18 cellular contexts compared by ENCODE assay signal in the genomic region with DNA sequence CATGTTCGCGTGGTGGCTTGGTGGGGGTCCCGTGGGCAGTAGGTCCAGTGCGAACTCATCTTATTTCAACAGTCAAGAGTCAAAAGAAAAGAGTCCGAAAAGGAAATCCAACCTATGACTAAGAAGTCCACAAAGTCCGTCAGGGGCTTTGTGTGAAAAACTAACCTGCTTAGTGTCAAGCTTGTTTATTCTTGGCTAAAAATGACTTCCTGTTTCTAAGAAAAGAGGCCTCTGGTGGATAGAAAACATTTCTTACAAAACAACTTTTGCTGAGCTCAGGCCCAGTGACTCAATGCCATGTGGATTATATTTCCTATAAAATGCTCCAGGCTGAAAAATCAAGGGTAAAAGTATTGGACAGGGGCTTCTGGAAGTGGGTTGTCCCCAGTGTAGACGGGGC.
DNase-seq lines count a peak whose midpoint lies in the region; ATAC-seq, FAIRE-seq and TF ChIP-seq lines count a peak whose summit lies in the region.
"Had no signal": no experiment of that assay in that cellular context is flagged by ENCODE, and none has a peak within 500 bp of the region (broad histone marks: within the 10 kb centered on the region; RNA-seq: fewer than 3 reads in every experiment).

No MANE protein-coding gene starts in this region.

- H3K79me2 ChIP-seq in K562 (ENCODE audit: control insufficient read depth, insufficient read depth, low read length), result no peaks in the 10 kb centered on the region

- H3K27me3 ChIP-seq in K562 (ENCODE audit: control insufficient read depth in 2 of 2, insufficient read depth in 2 of 2, low read length in 2 of 2) (no peaks in the 10 kb centered on the region; a peak in 1 of 5 replicates), muscle layer of duodenum (ENCODE audit: low read depth, low read length) (no peaks in the 10 kb centered on the region)

- DNase-seq in AG08395 (ENCODE audit: low spot score), result peak; percentile 21
- DNase-seq in HT1080 (ENCODE audit: low read depth), result peak; percentile 10
- no peak for DNase-seq in K562 (ENCODE audit: extremely low read depth in 1 of 4, low spot score in 3 of 4)
- DNase-seq in NCI-H446 treated with DMSO at 0.1 percent for 48 hours (lab: John Stamatoyannopoulos, UW), result no peak
- no peak for DNase-seq in stimulated activated naive B cell treated with anti-CD40 and anti-IgM and Interleukin-4, amounts not matched to agents 10 μg/mL and 1 μg/mL and 100 μg/mL, for 72 hours
- no peak for DNase-seq in NCI-H2171 treated with DMSO at 0.1 percent for 48 hours (lab: John Stamatoyannopoulos, UW)
- DNase-seq: activated CD4-positive, CD25-positive, alpha-beta regulatory T cell treated with anti-CD3 and anti-CD28 coated beads, Interleukin-2, amount 50 U/mL, for 72 hours; activated T-cell treated with anti-CD3 and anti-CD28 coated beads, Interleukin-2, amount 50 U/mL, for 72 hours; C1 segment of cervical spinal cord; foreskin fibroblast; islet precursor cell; mucosa of descending colon; NCI-H1105 treated with DMSO at 0.1 percent for 48 hours; NCI-H2227 treated with DMSO at 0.1 percent for 48 hours; PC-9; SW 1271 had no signal

- no TSS peak for BruUV-seq in K562 (replicated peaks; lab: Mats Ljungman, UMichigan)

- H3K4me3 ChIP-seq in K562 (no peak overlapping the region), muscle layer of duodenum (ENCODE audit: low read depth in 1 of 2, low read length in 2 of 2) (no peak overlapping the region)
- H3K4me3 ChIP-seq: mucosa of descending colon, PC-9 had no signal

- CTCF ChIA-PET in K562 (lab: Yijun Ruan, JAX; ENCODE audit: low intra/inter-chr PET ratio), result no interaction called here

- no peak for TF ChIP-seq POLR2A in K562 (conservative IDR thresholded peaks at IDR 0.05)

- peaks cover 3 to 11% of the 10 kb centered on the region in 2 donors for H3K36me3 Mint-ChIP-seq in stimulated activated naive B cell treated with anti-CD40 and anti-IgM and Interleukin-4, amounts not matched to agents 10 μg/mL and 1 μg/mL and 100 μg/mL, for 72 hours

- TF ChIP-seq RAD21 in K562 (CRISPR knock-in tag; conservative IDR thresholded peaks at IDR 0.05 in 1 of 2, IDR thresholded peaks at IDR 0.05 in 1 of 2), result no peak

- POLR2A ChIA-PET in K562 (lab: Yijun Ruan, JAX), result interaction anchor here (1.4 kb wide), 2 partner anchors 9 to 15 kb away, joined by 3 to 4 read pairs; no protein-coding TSS in a partner anchor

- H3K27me3 Mint-ChIP-seq in stimulated activated naive B cell treated with anti-CD40 and anti-IgM and Interleukin-4, amounts not matched to agents 10 μg/mL and 1 μg/mL and 100 μg/mL, for 72 hours, result no peaks in the 10 kb centered on the region

- ATAC-seq in K562 (no peak), GM18517 (IDR thresholded peaks at IDR 0.05; ENCODE audit: unreplicated experiment) (no peak)
- ATAC-seq in stimulated activated naive B cell treated with anti-CD40 and anti-IgM and Interleukin-4, amounts not matched to agents 10 μg/mL and 1 μg/mL and 100 μg/mL, for 72 hours (replicated peaks), result no peak
- ATAC-seq: activated T-cell treated with anti-CD3 and anti-CD28 coated beads, Interleukin-2, amount 50 U/mL, for 72 hours; mucosa of descending colon had no signal

- TF ChIP-seq CTCF in K562 (IDR thresholded peaks at IDR 0.05 in 2 of 3, conservative IDR thresholded peaks at IDR 0.05 in 1 of 3; ENCODE audit: insufficient read depth in 2 of 3, low read depth in 1 of 3, low read length in 3 of 3), result no peak

- no peak for FAIRE-seq in K562 (lab: Jason Lieb, UNC)

- H3K27ac ChIP-seq in K562 (ENCODE audit: extremely low read depth, low read depth, low read length) (no peak overlapping the region), muscle layer of duodenum (ENCODE audit: low read length) (peak overlapping the region; percentile 29)
- H3K27ac ChIP-seq: PC-9 had no signal

- no peak for TF ChIP-seq EP300 in K562 (IDR thresholded peaks at IDR 0.05; ENCODE audit: low read length)

- H3K4me2 ChIP-seq in K562 (ENCODE audit: insufficient read depth, low read length), result no peak overlapping the region
- H3K4me2 ChIP-seq: PC-9 had no signal

- 2% methylated on average over 7 of the region's 7 CpGs for WGBS in K562 (ENCODE audit: insufficient coverage, low coverage, missing lambda C conversion rate)

- peaks cover 26 to 41% of the 10 kb centered on the region in 2 donors for H3K4me1 Mint-ChIP-seq in stimulated activated naive B cell treated with anti-CD40 and anti-IgM and Interleukin-4, amounts not matched to agents 10 μg/mL and 1 μg/mL and 100 μg/mL, for 72 hours

- H3K27ac Mint-ChIP-seq in stimulated activated naive B cell treated with anti-CD40 and anti-IgM and Interleukin-4, amounts not matched to agents 10 μg/mL and 1 μg/mL and 100 μg/mL, for 72 hours, result no peak overlapping the region
- H3K27ac Mint-ChIP-seq: activated T-cell treated with anti-CD3 and anti-CD28 coated beads, Interleukin-2, amount 50 U/mL, for 72 hours had no signal

- in situ Hi-C loops in K562 (cut with MboI), result no loop called here

- no peak overlapping the region for H3K4me3 Mint-ChIP-seq in stimulated activated naive B cell treated with anti-CD40 and anti-IgM and Interleukin-4, amounts not matched to agents 10 μg/mL and 1 μg/mL and 100 μg/mL, for 72 hours
- H3K4me3 Mint-ChIP-seq: activated T-cell treated with anti-CD3 and anti-CD28 coated beads, Interleukin-2, amount 50 U/mL, for 72 hours had no signal

- H3K9ac ChIP-seq in K562 (ENCODE audit: insufficient read depth in 1 of 2, low read depth in 2 of 2, low read length in 2 of 2), result no peak overlapping the region

- H3K36me3 ChIP-seq in K562 (ENCODE audit: control insufficient read depth, insufficient read depth, low read length), result no peaks in the 10 kb centered on the region
- H3K36me3 ChIP-seq in muscle layer of duodenum (ENCODE audit: control insufficient read depth in 1 of 2, insufficient read depth in 2 of 2, low read length in 2 of 2), result no peaks in the 10 kb centered on the region

- H3K9me1 ChIP-seq in K562 (ENCODE audit: control insufficient read depth, insufficient read depth, low read length), result no peaks in the 10 kb centered on the region

- H3K9me3 Mint-ChIP-seq in stimulated activated naive B cell treated with anti-CD40 and anti-IgM and Interleukin-4, amounts not matched to agents 10 μg/mL and 1 μg/mL and 100 μg/mL, for 72 hours, result no peaks in the 10 kb centered on the region
- H3K9me3 Mint-ChIP-seq: activated T-cell treated with anti-CD3 and anti-CD28 coated beads, Interleukin-2, amount 50 U/mL, for 72 hours had no signal

- no peak overlapping the region for H2AFZ ChIP-seq in K562 (ENCODE audit: low read depth, low read length)
- H2AFZ ChIP-seq: PC-9 had no signal

- H3K9me3 ChIP-seq in K562 (replicated peaks; ENCODE audit: control insufficient read depth, insufficient read depth, low read depth, low read length), result no peaks in the 10 kb centered on the region
- H3K9me3 ChIP-seq in muscle layer of duodenum (ENCODE audit: control insufficient read depth in 1 of 2, low read length in 2 of 2), result no peaks in the 10 kb centered on the region
- H3K9me3 ChIP-seq: mucosa of descending colon had no signal

- intact Hi-C loops in K562 (cut with micrococcal nuclease), result no loop called here

- H3K4me1 ChIP-seq in K562 (replicated peaks in 1 of 2; ENCODE audit: control insufficient read depth in 2 of 2, insufficient read depth in 2 of 2, low read length in 2 of 2) (no peaks in the 10 kb centered on the region), muscle layer of duodenum (ENCODE audit: control insufficient read depth in 1 of 2, insufficient read depth in 2 of 2, low read length in 2 of 2) (no peaks in the 10 kb centered on the region)

- no peaks in the 10 kb centered on the region for H4K20me1 ChIP-seq in K562 (replicated peaks; ENCODE audit: control insufficient read depth, insufficient read depth, low read length)

TF ChIP-seq in K562, 482 proteins besides CTCF, POLR2A, EP300 and RAD21:
- peak; percentile 34; the same call in 1 of the 2 replicates for TF ChIP-seq SPI1 (IDR thresholded peaks at IDR 0.05; ENCODE audit: borderline replicate concordance, low read depth, low read length)
- TF ChIP-seq NBN (IDR thresholded peaks at IDR 0.05; ENCODE audit: low read depth), result no peak
- no peak for TF ChIP-seq ZNF217 (CRISPR knock-in tag; IDR thresholded peaks at IDR 0.05)
- TF ChIP-seq NONO (IDR thresholded peaks at IDR 0.05; ENCODE audit: low read depth in 2 of 2, low read length in 1 of 2), result no peak
- no peak for TF ChIP-seq NCOA6 (IDR thresholded peaks at IDR 0.05)
- TF ChIP-seq, protein P1, sequence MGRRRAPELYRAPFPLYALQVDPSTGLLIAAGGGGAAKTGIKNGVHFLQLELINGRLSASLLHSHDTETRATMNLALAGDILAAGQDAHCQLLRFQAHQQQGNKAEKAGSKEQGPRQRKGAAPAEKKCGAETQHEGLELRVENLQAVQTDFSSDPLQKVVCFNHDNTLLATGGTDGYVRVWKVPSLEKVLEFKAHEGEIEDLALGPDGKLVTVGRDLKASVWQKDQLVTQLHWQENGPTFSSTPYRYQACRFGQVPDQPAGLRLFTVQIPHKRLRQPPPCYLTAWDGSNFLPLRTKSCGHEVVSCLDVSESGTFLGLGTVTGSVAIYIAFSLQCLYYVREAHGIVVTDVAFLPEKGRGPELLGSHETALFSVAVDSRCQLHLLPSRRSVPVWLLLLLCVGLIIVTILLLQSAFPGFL (CRISPR knock-in tag; IDR thresholded peaks at IDR 0.05), result no peak

Comparison
In these comparisons a context has a peak if more than half of its experiments do, and no peak if none do; other contexts are left out.
1. DNase-seq: peak in AG08395 (single experiment) and HT1080 (single experiment); none in K562 (0 of 4), NCI-H446 treated with DMSO at 0.1 percent for 48 hours (single experiment), stimulated activated naive B cell treated with anti-CD40 and anti-IgM and Interleukin-4, amounts not matched to agents 10 μg/mL and 1 μg/mL and 100 μg/mL, for 72 hours (single experiment) and NCI-H2171 treated with DMSO at 0.1 percent for 48 hours (single experiment).